ENCODE assay signal across 15 cellular contexts in genomic region chr20:25061821-25062530, GRCh38. TPM values are rescaled to one million over a fixed set of nuclear protein-coding genes. Genes with fewer than 3 reads are reported as not detected.
"Had no signal": no experiment of that assay in that cellular context is flagged by ENCODE, and none has a peak within 500 bp of the region (broad histone marks: within the 10 kb centered on the region; RNA-seq: fewer than 3 reads in every experiment).

No MANE protein-coding gene starts in this region.

- H3K9me3 Mint-ChIP-seq: activated naive CD8-positive, alpha-beta T cell treated with anti-CD3 and anti-CD28 coated beads for 36 hours; naive thymus-derived CD8-positive, alpha-beta T cell had no signal

- H3K36me3 Mint-ChIP-seq: activated naive CD8-positive, alpha-beta T cell treated with anti-CD3 and anti-CD28 coated beads for 36 hours; naive thymus-derived CD8-positive, alpha-beta T cell had no signal

- ATAC-seq: mucosa of descending colon; naive thymus-derived CD8-positive, alpha-beta T cell had no signal

- H3K27ac Mint-ChIP-seq: activated naive CD8-positive, alpha-beta T cell treated with anti-CD3 and anti-CD28 coated beads for 36 hours had no signal

- DNase-seq: activated CD4-positive, alpha-beta T cell treated with anti-CD3 and anti-CD28 coated beads for 48 hours; activated naive CD8-positive, alpha-beta T cell treated with anti-CD3 and anti-CD28 coated beads for 36 hours; activated T-cell treated with anti-CD3 and anti-CD28 coated beads for 4 hours; mammary epithelial cell; trophoblast cell had no signal

- H3K4me3 Mint-ChIP-seq: activated naive CD8-positive, alpha-beta T cell treated with anti-CD3 and anti-CD28 coated beads for 36 hours had no signal

- H3K4me3 ChIP-seq: dorsolateral prefrontal cortex, mucosa of descending colon had no signal

- H3K9me3 ChIP-seq: mucosa of descending colon had no signal

- H3K27ac ChIP-seq: VCaP had no signal

RNA-seq across cellular contexts. Expression of gene VSX1, which starts 20.0 kb away (rescaled TPM):
- total RNA-seq: activated naive CD8-positive, alpha-beta T cell treated with anti-CD3 and anti-CD28 coated beads for 36 hours; glomerular endothelial cell; left colon; mammary epithelial cell; naive thymus-derived CD8-positive, alpha-beta T cell; renal cortical epithelial cell; SK-MEL-5; subcutaneous adipose tissue had no signal
- polyA plus RNA-seq: esophagus; mammary epithelial cell; naive thymus-derived CD8-positive, alpha-beta T cell had no signal
